In genomic region chr6:125957845-125958244, GRCh38 we compare ENCODE assay signal across 1 cellular context.
A peak's percentile ranks its signal among the peaks of the same experiment; 100 is the strongest.
TF ChIP-seq lines count a peak whose summit lies in the region.

No MANE protein-coding gene starts in this region.

TF ChIP-seq in GM12878, 131 proteins besides CTCF, POLR2A, EP300 and RAD21:
- TF ChIP-seq RELB (IDR thresholded peaks at IDR 0.05; ENCODE audit: low read depth): 0 out of 2 replicates have a peak, but pooled peaks have one; percentile 12
- TF ChIP-seq BHLHE40 (IDR thresholded peaks at IDR 0.05; ENCODE audit: borderline replicate concordance in 1 of 2, low read depth in 2 of 2, low read length in 1 of 2): peak; percentile 27 to 55; a peak in 1 of 4 replicates
- TF ChIP-seq RAD51 (IDR thresholded peaks at IDR 0.05): peak; percentile 87
- TF ChIP-seq SIX5 (IDR thresholded peaks at IDR 0.05; ENCODE audit: low read depth, low read length, severe bottlenecking): no peak
